Comparison of ENCODE assay signal across 17 cellular contexts in genomic region chr11:116989184-116989583, GRCh38.
DNase-seq lines count a peak whose midpoint lies in the region; ATAC-seq, FAIRE-seq and TF ChIP-seq lines count a peak whose summit lies in the region.
"Had no signal": no experiment of that assay in that cellular context is flagged by ENCODE, and none has a peak within 500 bp of the region (broad histone marks: within the 10 kb centered on the region; RNA-seq: fewer than 3 reads in every experiment).

No MANE protein-coding gene starts in this region.

- no peak overlapping the region for H3K4me3 Mint-ChIP-seq in GM23338
- H3K4me3 Mint-ChIP-seq in H9: no peak overlapping the region
- H3K4me3 Mint-ChIP-seq: CD4-positive, CD25-positive, alpha-beta regulatory T cell; stimulated activated naive CD8-positive, alpha-beta T cell treated with anti-CD3 and anti-CD28 coated beads, Interleukin-15, Interleukin-2, amounts not matched to agents 100 ng/mL and 50 ng/mL, for 24 hours had no signal

- CTCF ChIA-PET in HepG2 (lab: Yijun Ruan, JAX; ENCODE audit: low intra/inter-chr PET ratio, low total read pairs): no interaction called here

- DNase-seq in GM23338 (ENCODE audit: low spot score) (no peak), SK-N-MC (ENCODE audit: low read depth, low spot score) (no peak), HepG2 (ENCODE audit: low spot score) (no peak), stomach (no peak), H9 (no peak), occipital lobe (lab: John Stamatoyannopoulos, UW) (no peak), NCI-H82 treated with DMSO at 0.1 percent for 48 hours (lab: John Stamatoyannopoulos, UW; ENCODE audit: unreplicated experiment) (no peak)
- DNase-seq: activated naive CD4-positive, alpha-beta T cell treated with anti-CD3 and anti-CD28 coated beads, Interleukin-2, amount 50 U/mL, for 16 hours; CD4-positive, CD25-positive, alpha-beta regulatory T cell; NCI-H1694; NCI-H526; SW 1271 had no signal

- no peak overlapping the region for H3K18ac ChIP-seq in H9 (ENCODE audit: insufficient read length, low read depth, low read length)

- no peaks in the 10 kb centered on the region for H3K79me1 ChIP-seq in H9 (ENCODE audit: insufficient read depth, low read depth, low read length, poor library complexity, severe bottlenecking)

- no peak for TF ChIP-seq CTCF in GM23338 (conservative IDR thresholded peaks at IDR 0.05; ENCODE audit: low read depth in 2 of 2)
- TF ChIP-seq CTCF in HepG2 (CRISPR knock-in tag; IDR thresholded peaks at IDR 0.05): no peak
- TF ChIP-seq CTCF in stomach (IDR thresholded peaks at IDR 0.05): no peak
- no peak for TF ChIP-seq CTCF in H9 (conservative IDR thresholded peaks at IDR 0.05)

- no peak overlapping the region for H2BK12ac ChIP-seq in H9 (ENCODE audit: insufficient read length, low read depth, low read length)

- POLR2A ChIA-PET in HepG2 (lab: Yijun Ruan, JAX): no interaction called here

- no peaks in the 10 kb centered on the region for H3K9me2 ChIP-seq in GM23338 (ENCODE audit: insufficient read depth)

- H3K4me3 ChIP-seq in GM23338: no peak overlapping the region
- H3K4me3 ChIP-seq in SK-N-MC: 0 out of 2 replicates have a peak overlapping the region, but pooled peaks have one; percentile 5
- no peak overlapping the region for H3K4me3 ChIP-seq in HepG2 (replicated peaks in 1 of 3; ENCODE audit: insufficient read depth in 1 of 3, low read depth in 2 of 3, low read length in 3 of 3)
- no peak overlapping the region for H3K4me3 ChIP-seq in stomach
- H3K4me3 ChIP-seq: cardiac muscle cell, lung had no signal

- intact Hi-C loops in HepG2 (cut with micrococcal nuclease; ENCODE audit: unreplicated experiment): no loop called here
- intact Hi-C loops in stomach (cut with DNase I; ENCODE audit: low total_unique reads): no loop called here

- BruUV-seq in HepG2 (replicated peaks; lab: Mats Ljungman, UMichigan): no TSS peak

- H3K9me3 ChIP-seq in SK-N-MC (ENCODE audit: low read depth, low read length) (no peaks in the 10 kb centered on the region), HepG2 (ENCODE audit: low read length) (no peaks in the 10 kb centered on the region), stomach (no peaks in the 10 kb centered on the region), H9 (ENCODE audit: control insufficient read depth, low read depth, low read length) (no peaks in the 10 kb centered on the region)

- H3K36me3 Mint-ChIP-seq in GM23338 (ENCODE audit: low read depth) (no peaks in the 10 kb centered on the region), H9 (ENCODE audit: insufficient read depth in 1 of 3, low read depth in 3 of 3) (no peaks in the 10 kb centered on the region)

- H3K27me3 ChIP-seq in GM23338 (ENCODE audit: insufficient read depth): no peaks in the 10 kb centered on the region
- H3K27me3 ChIP-seq in HepG2 (ENCODE audit: control insufficient read depth in 1 of 2, insufficient read depth in 2 of 2, low read length in 2 of 2): no peaks in the 10 kb centered on the region
- no peaks in the 10 kb centered on the region for H3K27me3 ChIP-seq in stomach
- no peaks in the 10 kb centered on the region for H3K27me3 ChIP-seq in H9 (ENCODE audit: insufficient read depth, low read length)
- H3K27me3 ChIP-seq: cardiac muscle cell had no signal

- no peak overlapping the region for H4K91ac ChIP-seq in H9 (ENCODE audit: insufficient read length, low read depth, low read length)

- WGBS in HepG2 (ENCODE audit: low lambda C conversion rate): 75% methylated on average over 4 of the region's 4 CpGs
- 23 to 60% (median 33%) methylated on average over 4 of the region's 4 CpGs for WGBS in stomach, 5 donors
- WGBS in H9 (ENCODE audit: extremely low coverage, insufficient read length, low lambda C conversion rate): no CpG with 5 or more reads among the region's 4 CpGs

- H4K20me1 ChIP-seq in GM23338 (replicated peaks; ENCODE audit: insufficient read depth): peaks cover 25% of the 10 kb centered on the region
- peaks cover 32% of the 10 kb centered on the region for H4K20me1 ChIP-seq in HepG2 (ENCODE audit: insufficient read depth, low read length)
- no peaks in the 10 kb centered on the region for H4K20me1 ChIP-seq in H9 (ENCODE audit: control insufficient read depth, insufficient read depth, insufficient read length)

- no peaks in the 10 kb centered on the region for H3F3A ChIP-seq in GM23338 (replicated peaks; ENCODE audit: low read depth)

- no peak overlapping the region for H2BK5ac ChIP-seq in H9 (ENCODE audit: insufficient read length, low read length)

- H4K8ac ChIP-seq in H9 (replicated peaks; ENCODE audit: insufficient read length, low read depth, low read length): no peak overlapping the region

- peak overlapping the region; percentile 20; the same call in 1 of the 2 replicates for H3K27ac Mint-ChIP-seq in GM23338
- peak overlapping the region in 1 of 3 experiments; percentile 72; a peak in 1 of 7 replicates for H3K27ac Mint-ChIP-seq in H9

- no peaks in the 10 kb centered on the region for H3K9me3 Mint-ChIP-seq in GM23338
- H3K9me3 Mint-ChIP-seq in H9: no peaks in the 10 kb centered on the region
- H3K9me3 Mint-ChIP-seq: stimulated activated naive CD8-positive, alpha-beta T cell treated with anti-CD3 and anti-CD28 coated beads, Interleukin-15, Interleukin-2, amounts not matched to agents 100 ng/mL and 50 ng/mL, for 24 hours had no signal

- no peak overlapping the region for H3T11ph ChIP-seq in H9 (ENCODE audit: low read length)

- H3K79me2 ChIP-seq in GM23338 (replicated peaks; ENCODE audit: insufficient read depth): peaks cover 87% of the 10 kb centered on the region
- H3K79me2 ChIP-seq in HepG2 (ENCODE audit: insufficient read depth, low read length): peaks cover 21% of the 10 kb centered on the region
- peaks cover 4% of the 10 kb centered on the region; the same call in 1 of the 2 replicates for H3K79me2 ChIP-seq in H9 (ENCODE audit: insufficient read depth, low read length)

- no peak overlapping the region for H3K27ac ChIP-seq in GM23338 (ENCODE audit: low read depth)
- H3K27ac ChIP-seq in SK-N-MC: peak overlapping the region; percentile 62; the same call in 1 of the 2 replicates
- no peak overlapping the region for H3K27ac ChIP-seq in HepG2 (ENCODE audit: extremely low read length, insufficient read depth, low read length)
- H3K27ac ChIP-seq in stomach: peak overlapping the region in 4 of 5 donors; percentile 27 to 67 (median 48)
- H3K27ac ChIP-seq in H9 (ENCODE audit: insufficient read length, low read depth, low read length): no peak overlapping the region
- H3K27ac ChIP-seq: VCaP had no signal

- no peak overlapping the region for H2AK5ac ChIP-seq in H9 (ENCODE audit: insufficient read length, low read length)

- H4K5ac ChIP-seq in H9 (ENCODE audit: insufficient read length, low read depth, low read length): no peak overlapping the region

- no peak overlapping the region for H3K9ac ChIP-seq in SK-N-MC (ENCODE audit: insufficient read length)
- no peak overlapping the region for H3K9ac ChIP-seq in HepG2 (ENCODE audit: insufficient read depth, low read depth, low read length)
- no peak overlapping the region for H3K9ac ChIP-seq in H9 (ENCODE audit: extremely low read depth, insufficient read length, low read length)

- H2BK120ac ChIP-seq in H9 (ENCODE audit: low read depth, low read length, poor library complexity, severe bottlenecking): no peak overlapping the region

- H3K14ac ChIP-seq in H9 (ENCODE audit: insufficient read depth, low read length): no peak overlapping the region

- H3K4me1 ChIP-seq in GM23338 (ENCODE audit: insufficient read depth) (peaks cover 48% of the 10 kb centered on the region), HepG2 (ENCODE audit: insufficient read depth, low read length) (peaks cover 60% of the 10 kb centered on the region), stomach (peaks cover 17 to 90% (median 52%) of the 10 kb centered on the region in 4 donors), H9 (ENCODE audit: insufficient read depth, low read length) (peaks cover 9% of the 10 kb centered on the region)

- no peak overlapping the region for H3K56ac ChIP-seq in H9 (ENCODE audit: insufficient read length, low read depth, low read length)

- H2BK20ac ChIP-seq in H9 (ENCODE audit: low read depth, low read length, poor library complexity, severe bottlenecking): no peak overlapping the region

- H2BK15ac ChIP-seq in H9 (ENCODE audit: low read depth, low read length): no peak overlapping the region

- H3K4me2 ChIP-seq in GM23338 (peak overlapping the region; percentile 27), HepG2 (ENCODE audit: low read depth, low read length) (peak overlapping the region; percentile 18; the same call in 1 of the 2 replicates), H9 (ENCODE audit: insufficient read depth, insufficient read length, low read length) (no peak overlapping the region)

- H2AFZ ChIP-seq in GM23338 (no peak overlapping the region), HepG2 (ENCODE audit: low read length) (no peak overlapping the region), H9 (ENCODE audit: low read length) (no peak overlapping the region)

- no peaks in the 10 kb centered on the region for H3K23me2 ChIP-seq in H9 (ENCODE audit: insufficient read length, low read depth, low read length, poor library complexity, severe bottlenecking)

- no peak overlapping the region for H3K4ac ChIP-seq in H9 (ENCODE audit: low read depth, low read length)

- H3K4me1 Mint-ChIP-seq in GM23338 (peaks cover 47% of the 10 kb centered on the region), H9 (peaks cover 54 to 56% of the 10 kb centered on the region in 2 experiments)

- FAIRE-seq in HepG2 (lab: Jason Lieb, UNC): no peak

- no peak for TF ChIP-seq RAD21 in HepG2 (CRISPR knock-in tag; IDR thresholded peaks at IDR 0.05)

- no peaks in the 10 kb centered on the region for H3K36me3 ChIP-seq in GM23338 (ENCODE audit: insufficient read depth)
- no peaks in the 10 kb centered on the region for H3K36me3 ChIP-seq in SK-N-MC (ENCODE audit: insufficient read depth, low read length)
- no peaks in the 10 kb centered on the region for H3K36me3 ChIP-seq in HepG2 (replicated peaks in 1 of 2; ENCODE audit: control insufficient read depth in 1 of 2, insufficient read depth in 2 of 2, low read length in 2 of 2)
- no peaks in the 10 kb centered on the region for H3K36me3 ChIP-seq in stomach
- H3K36me3 ChIP-seq: cardiac muscle cell had no signal

- in situ Hi-C loops in HepG2 (cut with HindIII; ENCODE audit: extremely low pct_ligation_motif_present, low pct_unique_long_range_greater_than_20kb): no loop called here

- TF ChIP-seq POLR2A in HepG2 (IDR thresholded peaks at IDR 0.05; ENCODE audit: insufficient read depth in 1 of 2, low read depth in 2 of 2, low read length in 2 of 2) (no peak), stomach (IDR thresholded peaks at IDR 0.05) (no peak)

- H3K23ac ChIP-seq in H9 (ENCODE audit: insufficient read length, low read depth, low read length): no peak overlapping the region

- no peak for ATAC-seq in GM23338
- ATAC-seq in HepG2: no peak
- no peak for ATAC-seq in HG02870 (IDR thresholded peaks at IDR 0.05; ENCODE audit: unreplicated experiment)

- peaks cover 2% of the 10 kb centered on the region for H3K27me3 Mint-ChIP-seq in GM23338 (ENCODE audit: insufficient read depth, low read depth, poor library complexity)
- H3K27me3 Mint-ChIP-seq in H9 (ENCODE audit: low read depth): no peaks in the 10 kb centered on the region
- H3K27me3 Mint-ChIP-seq: CD4-positive, CD25-positive, alpha-beta regulatory T cell; stimulated activated naive CD8-positive, alpha-beta T cell treated with anti-CD3 and anti-CD28 coated beads, Interleukin-15, Interleukin-2, amounts not matched to agents 100 ng/mL and 50 ng/mL, for 24 hours had no signal

- no peak for TF ChIP-seq EP300 in HepG2 (IDR thresholded peaks at IDR 0.05; ENCODE audit: low read depth in 2 of 2, low read length in 2 of 2)
- TF ChIP-seq EP300 in HepG2 (CRISPR knock-in tag; IDR thresholded peaks at IDR 0.05; ENCODE audit: borderline replicate concordance): no peak
- TF ChIP-seq EP300 in stomach (IDR thresholded peaks at IDR 0.05): no peak

Comparison
In these comparisons a context has a peak if more than half of its experiments do, and no peak if none do; other contexts are left out.
1. H3K27ac ChIP-seq: peak in SK-N-MC (single experiment) and stomach (4 of 5); none in GM23338 (single experiment), HepG2 (single experiment) and H9 (single experiment).